In the genomic region with DNA sequence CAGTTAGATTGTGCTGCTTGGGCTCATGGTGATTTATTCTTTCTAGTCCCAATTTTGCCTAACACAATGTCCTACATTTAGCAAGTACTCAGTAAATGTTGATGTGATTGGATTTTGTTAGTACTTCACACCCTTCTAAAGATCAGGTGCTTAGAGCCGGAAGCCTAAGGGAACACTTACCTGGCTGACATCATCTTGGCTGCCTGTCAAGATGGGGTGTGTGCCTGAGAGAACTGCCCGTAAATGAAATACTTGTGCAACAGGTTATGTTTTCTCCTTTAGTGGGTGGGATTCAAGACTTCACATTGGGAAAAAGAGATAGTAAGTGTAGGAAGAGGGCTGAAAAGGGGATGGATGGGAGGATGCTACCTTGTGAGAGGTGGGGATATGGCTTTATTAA, we compare ENCODE assay signal across 12 cellular contexts.
A peak's percentile ranks its signal among the peaks of the same experiment; 100 is the strongest.
DNase-seq lines count a peak whose midpoint lies in the region; ATAC-seq and TF ChIP-seq lines count a peak whose summit lies in the region.
"Had no signal": no experiment of that assay in that cellular context is flagged by ENCODE, and none has a peak within 500 bp of the region (broad histone marks: within the 10 kb centered on the region; RNA-seq: fewer than 3 reads in every experiment).

No MANE protein-coding gene starts in this region.

- no peak overlapping the region for H3T11ph ChIP-seq in H9 (ENCODE audit: low read length)

- H3K18ac ChIP-seq in H9 (ENCODE audit: insufficient read length, low read depth, low read length): no peak overlapping the region

- H3K4me1 ChIP-seq in H9 (ENCODE audit: insufficient read depth, low read length) (peaks cover 23% of the 10 kb centered on the region), esophagus squamous epithelium (peaks cover 42 to 100% (median 83%) of the 10 kb centered on the region in 3 donors), rectal smooth muscle tissue (ENCODE audit: control insufficient read depth, insufficient read depth, low read length) (peaks cover 31% of the 10 kb centered on the region)

- H3K36me3 ChIP-seq in esophagus squamous epithelium (peaks cover 0 to 11% (median 0%) of the 10 kb centered on the region in 3 donors), rectal smooth muscle tissue (ENCODE audit: control insufficient read depth, insufficient read depth, low read length) (no peaks in the 10 kb centered on the region)

- H2BK120ac ChIP-seq in H9 (ENCODE audit: low read depth, low read length, poor library complexity, severe bottlenecking): no peak overlapping the region

- H3K79me1 ChIP-seq in H9 (ENCODE audit: insufficient read depth, low read depth, low read length, poor library complexity, severe bottlenecking): peaks cover 3% of the 10 kb centered on the region

- peak overlapping the region in 2 of 3 experiments; percentile 2 to 42; a peak in 2 of 7 replicates for H3K27ac Mint-ChIP-seq in H9
- H3K27ac Mint-ChIP-seq in naive thymus-derived CD8-positive, alpha-beta T cell: no peak overlapping the region
- H3K27ac Mint-ChIP-seq: activated CD4-positive, alpha-beta T cell treated with anti-CD3 and anti-CD28 coated beads for 36 hours; activated naive CD4-positive, alpha-beta T cell treated with anti-CD3 and anti-CD28 coated beads, Interleukin-2, amount 50 U/mL, for 72 hours had no signal

- POLR2A ChIA-PET in naive thymus-derived CD8-positive, alpha-beta T cell (lab: Charles Lee): interaction anchor here (0.7 kb wide), 2 partner anchors 592 to 1573 kb away, joined by 3 to 4 read pairs; no protein-coding TSS in a partner anchor

- no peak overlapping the region for H3K4ac ChIP-seq in H9 (ENCODE audit: low read depth, low read length)

- peaks cover 12% of the 10 kb centered on the region; the same call in 1 of the 2 replicates for H3K79me2 ChIP-seq in H9 (ENCODE audit: insufficient read depth, low read length)

- no peak for DNase-seq in H9
- peak; percentile 100 for DNase-seq in NCI-H510A treated with DMSO at 0.1 percent for 48 hours (lab: John Stamatoyannopoulos, UW)
- no peak for DNase-seq in esophagus squamous epithelium (lab: John Stamatoyannopoulos, UW)
- no peak for DNase-seq in naive thymus-derived CD8-positive, alpha-beta T cell
- DNase-seq: effector memory CD4-positive, alpha-beta T cell; right cardiac atrium had no signal

- H3K23me2 ChIP-seq in H9 (ENCODE audit: insufficient read length, low read depth, low read length, poor library complexity, severe bottlenecking): no peaks in the 10 kb centered on the region

- H3K27me3 ChIP-seq in H9 (ENCODE audit: insufficient read depth, low read length) (no peaks in the 10 kb centered on the region), esophagus squamous epithelium (no peaks in the 10 kb centered on the region), rectal smooth muscle tissue (ENCODE audit: control insufficient read depth, insufficient read depth, low read length) (no peaks in the 10 kb centered on the region)

- H3K4me3 Mint-ChIP-seq in H9: no peak overlapping the region
- H3K4me3 Mint-ChIP-seq in naive thymus-derived CD8-positive, alpha-beta T cell: no peak overlapping the region
- H3K4me3 Mint-ChIP-seq: activated CD4-positive, alpha-beta T cell treated with anti-CD3 and anti-CD28 coated beads for 36 hours had no signal

- H3K23ac ChIP-seq in H9 (ENCODE audit: insufficient read length, low read depth, low read length): no peak overlapping the region

- H3K4me3 ChIP-seq in esophagus squamous epithelium (no peak overlapping the region), rectal smooth muscle tissue (ENCODE audit: low read length) (no peak overlapping the region)

- H3K56ac ChIP-seq in H9 (ENCODE audit: insufficient read length, low read depth, low read length): no peak overlapping the region

- no peak overlapping the region for H2BK12ac ChIP-seq in H9 (ENCODE audit: insufficient read length, low read depth, low read length)

- H2AFZ ChIP-seq in H9 (ENCODE audit: low read length): no peak overlapping the region

- H2AK5ac ChIP-seq in H9 (ENCODE audit: insufficient read length, low read length): no peak overlapping the region

- peaks cover 2% of the 10 kb centered on the region for H4K20me1 ChIP-seq in H9 (ENCODE audit: control insufficient read depth, insufficient read depth, insufficient read length)

- H2BK20ac ChIP-seq in H9 (ENCODE audit: low read depth, low read length, poor library complexity, severe bottlenecking): no peak overlapping the region

- TF ChIP-seq CTCF in H9 (conservative IDR thresholded peaks at IDR 0.05) (no peak), esophagus squamous epithelium (IDR thresholded peaks at IDR 0.05) (no peak)

- H3K14ac ChIP-seq in H9 (ENCODE audit: insufficient read depth, low read length): no peak overlapping the region

- H3K27ac ChIP-seq in H9 (ENCODE audit: insufficient read length, low read depth, low read length) (no peak overlapping the region), esophagus squamous epithelium (peak overlapping the region; percentile 75 to 90 (median 84)), rectal smooth muscle tissue (ENCODE audit: low read depth, low read length) (peak overlapping the region; percentile 54)

- H3K36me3 Mint-ChIP-seq in H9 (ENCODE audit: insufficient read depth in 1 of 3, low read depth in 3 of 3): peaks cover 7 to 25% (median 24%) of the 10 kb centered on the region in 3 experiments; a peak in 6 of 7 replicates
- peaks cover 0 to 2% (median 0%) of the 10 kb centered on the region in 3 donors for H3K36me3 Mint-ChIP-seq in naive thymus-derived CD8-positive, alpha-beta T cell
- H3K36me3 Mint-ChIP-seq: activated naive CD4-positive, alpha-beta T cell treated with anti-CD3 and anti-CD28 coated beads, Interleukin-2, amount 50 U/mL, for 72 hours had no signal

- no peak for TF ChIP-seq POLR2A in esophagus squamous epithelium (IDR thresholded peaks at IDR 0.05)

- H4K91ac ChIP-seq in H9 (ENCODE audit: insufficient read length, low read depth, low read length): no peak overlapping the region

- H3K9me3 ChIP-seq in H9 (ENCODE audit: control insufficient read depth, low read depth, low read length) (no peaks in the 10 kb centered on the region), esophagus squamous epithelium (no peaks in the 10 kb centered on the region)

- no peak overlapping the region for H4K5ac ChIP-seq in H9 (ENCODE audit: insufficient read length, low read depth, low read length)

- no peak overlapping the region for H3K4me2 ChIP-seq in H9 (ENCODE audit: insufficient read depth, insufficient read length, low read length)

- intact Hi-C loops in esophagus squamous epithelium (cut with DNase I): no loop called here

- no peak overlapping the region for H2BK5ac ChIP-seq in H9 (ENCODE audit: insufficient read length, low read length)

- peaks cover 47 to 56% of the 10 kb centered on the region in 2 experiments for H3K4me1 Mint-ChIP-seq in H9
- H3K4me1 Mint-ChIP-seq in naive thymus-derived CD8-positive, alpha-beta T cell: peaks cover 0 to 7% (median 3%) of the 10 kb centered on the region in 4 donors

- H3K27me3 Mint-ChIP-seq in H9 (ENCODE audit: low read depth): no peaks in the 10 kb centered on the region
- no peaks in the 10 kb centered on the region for H3K27me3 Mint-ChIP-seq in naive thymus-derived CD8-positive, alpha-beta T cell
- H3K27me3 Mint-ChIP-seq: activated CD4-positive, alpha-beta T cell treated with anti-CD3 and anti-CD28 coated beads for 36 hours had no signal

- H3K9me3 Mint-ChIP-seq in H9: no peaks in the 10 kb centered on the region
- H3K9me3 Mint-ChIP-seq in naive thymus-derived CD8-positive, alpha-beta T cell: no peaks in the 10 kb centered on the region
- H3K9me3 Mint-ChIP-seq: activated naive CD4-positive, alpha-beta T cell treated with anti-CD3 and anti-CD28 coated beads, Interleukin-2, amount 50 U/mL, for 72 hours had no signal

- H4K8ac ChIP-seq in H9 (replicated peaks; ENCODE audit: insufficient read length, low read depth, low read length): no peak overlapping the region

- no CpG with 5 or more reads among the region's 2 CpGs for WGBS in H9 (ENCODE audit: extremely low coverage, insufficient read length, low lambda C conversion rate)
- WGBS in esophagus squamous epithelium, 2 donors: 49 to 58% methylated on average over 1 to 2 of the region's 2 CpGs

- ATAC-seq in GM18517 (IDR thresholded peaks at IDR 0.05; ENCODE audit: unreplicated experiment): no peak
- no peak for ATAC-seq in HG03196 (IDR thresholded peaks at IDR 0.05; ENCODE audit: unreplicated experiment)
- no peak for ATAC-seq in HG02870 (IDR thresholded peaks at IDR 0.05; ENCODE audit: unreplicated experiment)
- ATAC-seq in naive thymus-derived CD8-positive, alpha-beta T cell: no peak
- ATAC-seq: activated CD4-positive, alpha-beta T cell treated with anti-CD3 and anti-CD28 coated beads for 36 hours; activated naive CD4-positive, alpha-beta T cell treated with anti-CD3 and anti-CD28 coated beads, Interleukin-2, amount 50 U/mL, for 72 hours; right cardiac atrium had no signal

- H2BK15ac ChIP-seq in H9 (ENCODE audit: low read depth, low read length): no peak overlapping the region

- H3K9ac ChIP-seq in H9 (ENCODE audit: extremely low read depth, insufficient read length, low read length): no peak overlapping the region
- no peak overlapping the region for H3K9ac ChIP-seq in rectal smooth muscle tissue (ENCODE audit: low read length)

Comparison
In these comparisons a context has a peak if more than half of its experiments do, and no peak if none do; other contexts are left out.
1. H3K27ac Mint-ChIP-seq: peak in H9 (2 of 3); none in naive thymus-derived CD8-positive, alpha-beta T cell (0 of 10).